Comparison of ENCODE assay signal across 21 cellular contexts in the genomic region with DNA sequence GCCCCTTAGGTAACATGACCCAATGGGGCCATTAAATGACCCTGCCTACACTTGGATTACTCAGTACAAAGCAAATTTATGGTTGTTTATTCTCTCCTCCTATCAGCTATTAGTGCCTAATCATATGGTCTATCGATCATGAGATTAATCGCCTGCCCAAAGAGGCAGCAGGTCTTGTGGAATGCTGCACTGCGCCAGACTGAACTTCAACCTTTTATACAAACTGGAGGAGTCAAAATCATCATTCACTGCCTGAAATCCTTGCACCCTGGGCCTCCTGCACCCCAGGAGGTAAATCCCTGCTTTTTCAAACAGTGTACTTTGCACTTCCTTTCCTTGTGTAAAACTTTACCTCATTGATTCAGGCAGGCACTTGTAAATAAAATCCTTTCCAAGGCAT.
DNase-seq lines count a peak whose midpoint lies in the region; ATAC-seq, FAIRE-seq and TF ChIP-seq lines count a peak whose summit lies in the region.
"Had no signal": no experiment of that assay in that cellular context is flagged by ENCODE, and none has a peak within 500 bp of the region (broad histone marks: within the 10 kb centered on the region; RNA-seq: fewer than 3 reads in every experiment).

No MANE protein-coding gene starts in this region.

- peak; percentile 52 for ATAC-seq in HepG2
- no peak for ATAC-seq in HG03175 (IDR thresholded peaks at IDR 0.05; ENCODE audit: unreplicated experiment)
- ATAC-seq: HCT116 had no signal

- H3K36me3 Mint-ChIP-seq in activated T-cell treated with anti-CD3 and anti-CD28 coated beads, Interleukin-2, amount 50 U/mL, for 24 hours (ENCODE audit: low read depth), result no peaks in the 10 kb centered on the region
- 0 out of 2 replicates have a peak, but pooled peaks cover 3% of the 10 kb centered on the region for H3K36me3 Mint-ChIP-seq in HFFc6 (ENCODE audit: low read depth)

- peaks cover 93% of the 10 kb centered on the region for H3K79me2 ChIP-seq in HepG2 (ENCODE audit: insufficient read depth, low read length)
- peaks cover 14% of the 10 kb centered on the region; the same call in 1 of the 2 replicates for H3K79me2 ChIP-seq in Karpas-422 (ENCODE audit: low read length)

- H3K4me2 ChIP-seq in HepG2 (ENCODE audit: low read depth, low read length) (peak overlapping the region; percentile 26; the same call in 1 of the 2 replicates), Karpas-422 (ENCODE audit: low read depth, low read length, poor library complexity, severe bottlenecking) (no peak overlapping the region)

- no peaks in the 10 kb centered on the region for H3K36me3 ChIP-seq in left ventricle myocardium inferior
- no peaks in the 10 kb centered on the region for H3K36me3 ChIP-seq in right atrium auricular region
- H3K36me3 ChIP-seq in HepG2 (replicated peaks in 1 of 2; ENCODE audit: control insufficient read depth in 1 of 2, insufficient read depth in 2 of 2, low read length in 2 of 2), result peaks cover 2 to 6% of the 10 kb centered on the region in 2 experiments; a peak in 2 of 5 replicates
- no peaks in the 10 kb centered on the region for H3K36me3 ChIP-seq in Karpas-422 (ENCODE audit: insufficient read depth, low read length)

- no peak for TF ChIP-seq POLR2A in HepG2 (IDR thresholded peaks at IDR 0.05; ENCODE audit: insufficient read depth in 1 of 2, low read depth in 2 of 2, low read length in 2 of 2)

- no peak overlapping the region for H3K27ac Mint-ChIP-seq in activated T-cell treated with anti-CD3 and anti-CD28 coated beads, Interleukin-2, amount 50 U/mL, for 24 hours
- H3K27ac Mint-ChIP-seq in HFFc6, result no peak overlapping the region
- H3K27ac Mint-ChIP-seq: activated naive CD4-positive, alpha-beta T cell treated with anti-CD3 and anti-CD28 coated beads for 36 hours had no signal

- H3K9me3 Mint-ChIP-seq in activated T-cell treated with anti-CD3 and anti-CD28 coated beads, Interleukin-2, amount 50 U/mL, for 24 hours, result no peaks in the 10 kb centered on the region
- H3K9me3 Mint-ChIP-seq in HFFc6, result no peaks in the 10 kb centered on the region
- H3K9me3 Mint-ChIP-seq: activated naive CD4-positive, alpha-beta T cell treated with anti-CD3 and anti-CD28 coated beads for 36 hours had no signal

- POLR2A ChIA-PET in HepG2 (lab: Yijun Ruan, JAX), result no interaction called here

- peaks cover 5% of the 10 kb centered on the region for H3K27me3 Mint-ChIP-seq in activated T-cell treated with anti-CD3 and anti-CD28 coated beads, Interleukin-2, amount 50 U/mL, for 24 hours
- H3K27me3 Mint-ChIP-seq in HFFc6 (ENCODE audit: insufficient read depth), result peaks cover 4% of the 10 kb centered on the region

- WGBS in HepG2 (ENCODE audit: low lambda C conversion rate), result 38% methylated on average over 3 of the region's 3 CpGs

- no peak for TF ChIP-seq RAD21 in HepG2 (CRISPR knock-in tag; IDR thresholded peaks at IDR 0.05)

- no peak overlapping the region for H3K4me3 Mint-ChIP-seq in activated T-cell treated with anti-CD3 and anti-CD28 coated beads, Interleukin-2, amount 50 U/mL, for 24 hours
- H3K4me3 Mint-ChIP-seq in HFFc6, result no peak overlapping the region
- H3K4me3 Mint-ChIP-seq: activated naive CD4-positive, alpha-beta T cell treated with anti-CD3 and anti-CD28 coated beads for 36 hours had no signal

- in situ Hi-C loops in HepG2 (cut with HindIII; ENCODE audit: extremely low pct_ligation_motif_present, low pct_unique_long_range_greater_than_20kb), result no loop called here

- CTCF ChIA-PET in HepG2 (lab: Yijun Ruan, JAX; ENCODE audit: low intra/inter-chr PET ratio, low total read pairs), result no interaction called here

- H3K9ac ChIP-seq in HepG2 (ENCODE audit: insufficient read depth, low read depth, low read length) (no peak overlapping the region; the same call in 1 of the 2 replicates), Karpas-422 (ENCODE audit: low read length) (no peak overlapping the region)

- no peaks in the 10 kb centered on the region for H3K9me3 ChIP-seq in left ventricle myocardium inferior (replicated peaks)
- no peaks in the 10 kb centered on the region for H3K9me3 ChIP-seq in right atrium auricular region
- H3K9me3 ChIP-seq in HepG2 (ENCODE audit: low read length), result no peaks in the 10 kb centered on the region
- H3K9me3 ChIP-seq in Karpas-422 (ENCODE audit: low read length), result no peaks in the 10 kb centered on the region

- no peak for TF ChIP-seq CTCF in left ventricle myocardium inferior (IDR thresholded peaks at IDR 0.05; ENCODE audit: borderline replicate concordance)
- no peak for TF ChIP-seq CTCF in right atrium auricular region (IDR thresholded peaks at IDR 0.05)
- TF ChIP-seq CTCF in HepG2 (CRISPR knock-in tag; IDR thresholded peaks at IDR 0.05), result no peak
- no peak for TF ChIP-seq CTCF in HFFc6 (IDR thresholded peaks at IDR 0.05)

- FAIRE-seq in HepG2 (lab: Jason Lieb, UNC), result no peak
- FAIRE-seq: astrocyte, GM18507 had no signal

- intact Hi-C loops in left ventricle myocardium inferior (cut with micrococcal nuclease), result no loop called here
- intact Hi-C loops in HepG2 (cut with micrococcal nuclease; ENCODE audit: unreplicated experiment), result loop anchor here (10.0 kb wide), 1 partner anchor 97 kb away; no protein-coding TSS in a partner anchor

- H4K20me1 ChIP-seq in HepG2 (ENCODE audit: insufficient read depth, low read length), result peaks cover 25% of the 10 kb centered on the region
- peaks cover 20% of the 10 kb centered on the region for H4K20me1 ChIP-seq in Karpas-422 (ENCODE audit: insufficient read depth, low read depth, low read length)

- DNase-seq in left ventricle myocardium inferior (no peak), right atrium auricular region (ENCODE audit: low spot score) (no peak), HepG2 (ENCODE audit: low spot score) (peak; percentile 65), renal cortical epithelial cell (ENCODE audit: low read depth) (peak; percentile 59), HFFc6 (no peak), Karpas-422 (no peak)
- DNase-seq in activated T-cell treated with anti-CD3 and anti-CD28 coated beads, Interleukin-2, amount 50 U/mL, for 24 hours, result no peak
- DNase-seq: activated CD4-positive, CD25-positive, alpha-beta regulatory T cell; activated CD8-positive, alpha-beta memory T cell treated with anti-CD3 and anti-CD28 coated beads for 24 hours; activated naive CD4-positive, alpha-beta T cell treated with anti-CD3 and anti-CD28 coated beads for 36 hours; activated T-cell treated with anti-CD3 and anti-CD28 coated beads, Interleukin-2, amount 50 U/mL, for 48 hours; effector memory CD4-positive, alpha-beta T cell; NCI-H1105 treated with DMSO at 0.1 percent for 48 hours; NCI-H524 treated with DMSO at 0.1 percent for 48 hours; stimulated activated naive CD4-positive, alpha-beta T cell; T1000; trophoblast cell had no signal

- H3K4me1 ChIP-seq in left ventricle myocardium inferior (peaks cover 88% of the 10 kb centered on the region), right atrium auricular region (peaks cover 0 to 46% of the 10 kb centered on the region in 2 donors), HepG2 (ENCODE audit: insufficient read depth, low read length) (peaks cover 91% of the 10 kb centered on the region), Karpas-422 (ENCODE audit: low read length) (peaks cover 23% of the 10 kb centered on the region)

- 0 out of 4 replicates have a peak, but pooled peaks of 1 of the 2 experiments have one; percentile 29 for TF ChIP-seq EP300 in HepG2 (IDR thresholded peaks at IDR 0.05; ENCODE audit: low read depth in 2 of 2, low read length in 2 of 2)
- TF ChIP-seq EP300 in HepG2 (CRISPR knock-in tag; IDR thresholded peaks at IDR 0.05; ENCODE audit: borderline replicate concordance), result no peak; the same call in 1 of the 2 replicates

- no peaks in the 10 kb centered on the region for H3K9me2 ChIP-seq in Karpas-422 (replicated peaks; ENCODE audit: insufficient read depth, low read length)

- peaks cover 4% of the 10 kb centered on the region for H3K4me1 Mint-ChIP-seq in activated T-cell treated with anti-CD3 and anti-CD28 coated beads, Interleukin-2, amount 50 U/mL, for 24 hours (ENCODE audit: low read depth)
- peaks cover 37% of the 10 kb centered on the region for H3K4me1 Mint-ChIP-seq in HFFc6 (ENCODE audit: low read depth)

- H2AFZ ChIP-seq in HepG2 (ENCODE audit: low read length) (no peak overlapping the region), Karpas-422 (ENCODE audit: low read length) (no peak overlapping the region)

- H3K27ac ChIP-seq in left ventricle myocardium inferior (replicated peaks) (peak overlapping the region; percentile 34), right atrium auricular region (peak overlapping the region in 1 of 2 donors; percentile 15), HepG2 (ENCODE audit: extremely low read length, insufficient read depth, low read length) (peak overlapping the region; percentile 48), Karpas-422 (ENCODE audit: low read length) (no peak overlapping the region)

- H3K27me3 ChIP-seq in left ventricle myocardium inferior (ENCODE audit: low read depth) (no peaks in the 10 kb centered on the region), right atrium auricular region (no peaks in the 10 kb centered on the region), HepG2 (ENCODE audit: control insufficient read depth in 1 of 2, insufficient read depth in 2 of 2, low read length in 2 of 2) (no peaks in the 10 kb centered on the region), Karpas-422 (ENCODE audit: low read length) (no peaks in the 10 kb centered on the region)

- H3K4me3 ChIP-seq in left ventricle myocardium inferior, result no peak overlapping the region
- H3K4me3 ChIP-seq in right atrium auricular region, result no peak overlapping the region
- H3K4me3 ChIP-seq in HepG2 (replicated peaks in 1 of 3; ENCODE audit: insufficient read depth in 1 of 3, low read depth in 2 of 3, low read length in 3 of 3), result no peak overlapping the region
- H3K4me3 ChIP-seq in Karpas-422 (ENCODE audit: low read length), result no peak overlapping the region

- BruUV-seq in HepG2 (replicated peaks; lab: Mats Ljungman, UMichigan), result no TSS peak

Comparison
In these comparisons a context has a peak if more than half of its experiments do, and no peak if none do; other contexts are left out.
1. DNase-seq: peak in HepG2 (single experiment) and renal cortical epithelial cell (single experiment); none in left ventricle myocardium inferior (single experiment), right atrium auricular region (single experiment), activated T-cell treated with anti-CD3 and anti-CD28 coated beads, Interleukin-2, amount 50 U/mL, for 24 hours (single experiment), HFFc6 (single experiment) and Karpas-422 (single experiment).